ENCODE assay signal across 8 cellular contexts in genomic region chr20:4082406-4083102, GRCh38.
DNase-seq lines count a peak whose midpoint lies in the region; ATAC-seq and TF ChIP-seq lines count a peak whose summit lies in the region.

No MANE protein-coding gene starts in this region.

- TF ChIP-seq POLR2A in prostate gland (IDR thresholded peaks at IDR 0.05): no peak

- no peak overlapping the region for H3K27ac ChIP-seq in prostate gland

- peak; percentile 57 for ATAC-seq in HG02981 (IDR thresholded peaks at IDR 0.05; ENCODE audit: unreplicated experiment)
- peak; percentile 37 for ATAC-seq in left lobe of liver

- no peak overlapping the region for H3K4me3 ChIP-seq in prostate gland

- peak; percentile 75 for DNase-seq in Daoy (ENCODE audit: low read depth)
- DNase-seq in SKM-1 (lab: John Stamatoyannopoulos, UW; ENCODE audit: unreplicated experiment): peak; percentile 32
- peak; percentile 86 for DNase-seq in amniotic epithelial cell (ENCODE audit: low read depth)
- DNase-seq in left lobe of liver (ENCODE audit: low spot score): no peak
- peak; percentile 35 for DNase-seq in stimulated activated naive CD4-positive, alpha-beta T cell treated with Interleukin-2 at 50 U/mL for 16 hours (lab: John Stamatoyannopoulos, UW)
- no peak for DNase-seq in prostate gland (ENCODE audit: low spot score)
- DNase-seq in NCI-H2081 treated with DMSO at 0.1 percent for 48 hours (lab: John Stamatoyannopoulos, UW): no peak

- H3K27me3 ChIP-seq in prostate gland (replicated peaks; ENCODE audit: insufficient read depth): no peaks in the 10 kb centered on the region

- intact Hi-C loops in prostate gland (cut with DNase I): no loop called here

- TF ChIP-seq CTCF in prostate gland (IDR thresholded peaks at IDR 0.05): no peak

- no peaks in the 10 kb centered on the region for H3K36me3 ChIP-seq in prostate gland

- 54% methylated on average over 8 of the region's 8 CpGs for WGBS in prostate gland

- no peaks in the 10 kb centered on the region for H3K4me1 ChIP-seq in prostate gland (replicated peaks)

- H3K9me3 ChIP-seq in prostate gland: no peaks in the 10 kb centered on the region

Comparison
In these comparisons a context has a peak if more than half of its experiments do, and no peak if none do; other contexts are left out.
1. DNase-seq: peak in Daoy (single experiment), SKM-1 (single experiment), amniotic epithelial cell (single experiment) and stimulated activated naive CD4-positive, alpha-beta T cell treated with Interleukin-2 at 50 U/mL for 16 hours (single experiment); none in left lobe of liver (single experiment), prostate gland (single experiment) and NCI-H2081 treated with DMSO at 0.1 percent for 48 hours (single experiment).